In the genomic region with DNA sequence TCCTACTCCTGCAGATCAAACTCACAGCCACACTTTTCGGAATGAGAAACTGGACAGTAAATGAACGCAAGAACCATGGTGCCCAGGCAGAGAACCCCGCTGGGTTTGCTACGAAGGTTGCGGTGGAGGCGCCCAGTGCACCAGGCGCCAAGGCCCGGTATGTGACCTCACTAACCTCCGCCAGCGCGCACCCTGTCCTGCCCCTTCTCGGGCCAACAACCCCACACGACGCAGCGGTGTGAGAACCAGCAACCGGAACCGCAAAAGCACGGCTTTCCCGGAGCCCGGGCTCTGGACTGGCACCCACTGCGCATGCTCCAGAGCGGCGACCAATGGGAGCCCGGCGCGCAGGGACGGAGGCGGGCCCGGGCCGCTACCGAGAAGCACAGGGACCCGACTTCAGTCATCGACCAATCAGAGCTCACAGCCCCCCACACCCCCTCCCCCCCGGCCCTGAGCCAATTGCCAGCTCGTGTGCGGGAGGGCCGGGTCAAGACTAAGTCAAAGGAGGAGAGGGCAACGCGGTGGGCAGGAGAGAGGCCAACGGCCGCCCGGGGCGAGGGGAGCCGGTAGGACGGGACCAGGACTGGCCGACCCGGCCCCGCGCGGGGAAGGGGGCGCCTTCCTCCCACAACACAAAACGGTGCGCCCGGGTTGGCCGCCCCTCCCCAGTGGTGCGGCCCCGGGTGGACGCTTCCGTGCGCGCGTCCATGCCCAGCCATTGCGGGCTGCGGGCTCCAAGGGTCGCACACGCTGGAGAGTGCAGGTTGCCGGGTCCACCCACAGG, we compare ENCODE assay signal across 8 cellular contexts. TPM values are rescaled to one million over a fixed set of nuclear protein-coding genes. Genes with fewer than 3 reads are reported as not detected.
DNase-seq lines count a peak whose midpoint lies in the region; ATAC-seq and TF ChIP-seq lines count a peak whose summit lies in the region.

No MANE protein-coding gene starts in this region.

- peaks cover 17% of the 10 kb centered on the region for H3K4me1 Mint-ChIP-seq in activated T-cell treated with anti-CD3 and anti-CD28 coated beads, Interleukin-2, amount 50 U/mL, for 4 hours (ENCODE audit: low read depth)

- peak overlapping the region; percentile 69 for H3K4me2 ChIP-seq in PC-9

- H3K4me3 ChIP-seq in PC-9: peak overlapping the region; percentile 60
- H3K4me3 ChIP-seq in esophagus (ENCODE audit: low read depth in 1 of 2, low read length in 2 of 2): peak overlapping the region; percentile 48 to 79
- H3K4me3 ChIP-seq in muscle layer of duodenum (ENCODE audit: low read depth in 1 of 2, low read length in 2 of 2): peak overlapping the region; percentile 68 to 76

- no peaks in the 10 kb centered on the region for H3K79me2 ChIP-seq in PC-9 (ENCODE audit: low read depth)

- H4K20me1 ChIP-seq in PC-9 (ENCODE audit: insufficient read depth): no peaks in the 10 kb centered on the region

- peak overlapping the region; percentile 47 for H3K27ac ChIP-seq in PC-9
- H3K27ac ChIP-seq in esophagus (ENCODE audit: low read depth in 2 of 2, low read length in 1 of 2): peak overlapping the region; percentile 83 to 89
- H3K27ac ChIP-seq in muscle layer of duodenum (ENCODE audit: low read length): peak overlapping the region; percentile 69

- H3K36me3 ChIP-seq in PC-9 (ENCODE audit: low read depth) (no peaks in the 10 kb centered on the region), esophagus (ENCODE audit: control insufficient read depth in 2 of 2, insufficient read depth in 2 of 2, low read length in 1 of 2) (no peaks in the 10 kb centered on the region), muscle layer of duodenum (ENCODE audit: control insufficient read depth in 1 of 2, insufficient read depth in 2 of 2, low read length in 2 of 2) (no peaks in the 10 kb centered on the region)

- peak; percentile 92 for ATAC-seq in GM21737 (IDR thresholded peaks at IDR 0.05; ENCODE audit: unreplicated experiment)
- peak; percentile 94 to 97 for ATAC-seq in activated T-cell treated with anti-CD3 and anti-CD28 coated beads, Interleukin-2, amount 50 U/mL, for 4 hours

- CTCF ChIA-PET in PC-9 (lab: Charles Lee): interaction anchor here (0.6 kb wide), 1 partner anchor 367 kb away, joined by 13 read pairs; a partner anchor contains a TSS

- BruUV-seq in PC-9 (replicated peaks; lab: Mats Ljungman, UMichigan): no TSS peak

- intact Hi-C loops in PC-9 (cut with micrococcal nuclease; ENCODE audit: unreplicated experiment): no loop called here

- no peaks in the 10 kb centered on the region for H3F3A ChIP-seq in PC-9 (ENCODE audit: insufficient read depth, low read depth)

- H3K4me1 ChIP-seq in PC-9 (replicated peaks; ENCODE audit: insufficient read depth) (no peaks in the 10 kb centered on the region), esophagus (ENCODE audit: control insufficient read depth in 2 of 2, insufficient read depth in 2 of 2, low read length in 1 of 2) (peaks cover 0 to 2% of the 10 kb centered on the region in 2 donors), muscle layer of duodenum (ENCODE audit: control insufficient read depth in 1 of 2, insufficient read depth in 2 of 2, low read length in 2 of 2) (peaks cover 0 to 8% of the 10 kb centered on the region in 2 donors)

- H3K9me3 ChIP-seq in PC-9 (ENCODE audit: insufficient read depth, low read depth) (no peaks in the 10 kb centered on the region), esophagus (ENCODE audit: control insufficient read depth in 2 of 2, insufficient read depth in 1 of 2, low read depth in 1 of 2, low read length in 1 of 2) (peaks cover 0 to 2% of the 10 kb centered on the region in 2 donors), muscle layer of duodenum (ENCODE audit: control insufficient read depth in 1 of 2, low read length in 2 of 2) (no peaks in the 10 kb centered on the region)

- no peaks in the 10 kb centered on the region for H3K9me2 ChIP-seq in PC-9 (ENCODE audit: insufficient read depth)

- POLR2A ChIA-PET in PC-9 (lab: Charles Lee; ENCODE audit: unreplicated experiment): interaction anchor here (0.6 kb wide), 2 partner anchors 231 to 283 kb away, joined by 3 to 5 read pairs; no protein-coding TSS in a partner anchor

- H3K36me3 Mint-ChIP-seq in activated T-cell treated with anti-CD3 and anti-CD28 coated beads, Interleukin-2, amount 50 U/mL, for 4 hours (ENCODE audit: insufficient read depth): no peaks in the 10 kb centered on the region

- H3K27me3 Mint-ChIP-seq in activated T-cell treated with anti-CD3 and anti-CD28 coated beads, Interleukin-2, amount 50 U/mL, for 4 hours (ENCODE audit: low read depth): no peaks in the 10 kb centered on the region

- DNase-seq in DMS53 treated with DMSO at 0.1 percent for 48 hours (lab: John Stamatoyannopoulos, UW; ENCODE audit: unreplicated experiment) (peak; percentile 85), KG1 (lab: John Stamatoyannopoulos, UW) (peak; percentile 27), PC-9 (peak; percentile 75 to 80)
- DNase-seq in activated T-cell treated with anti-CD3 and anti-CD28 coated beads, Interleukin-2, amount 50 U/mL, for 4 hours: peak; percentile 83
- DNase-seq in stimulated activated CD8-positive, alpha-beta memory T cell treated with anti-CD3 and anti-CD28 coated beads, Interleukin-7, amount 100 ng/mL, for 24 hours (ENCODE audit: low read depth): peak; percentile 72

- peak overlapping the region; percentile 89 for H3K4me3 Mint-ChIP-seq in activated T-cell treated with anti-CD3 and anti-CD28 coated beads, Interleukin-2, amount 50 U/mL, for 4 hours

- TF ChIP-seq CTCF in PC-9 (conservative IDR thresholded peaks at IDR 0.05): no peak

- H3K9me3 Mint-ChIP-seq in activated T-cell treated with anti-CD3 and anti-CD28 coated beads, Interleukin-2, amount 50 U/mL, for 4 hours: no peaks in the 10 kb centered on the region

- H3K27me3 ChIP-seq in PC-9 (ENCODE audit: insufficient read depth, low read depth): no peaks in the 10 kb centered on the region
- no peaks in the 10 kb centered on the region for H3K27me3 ChIP-seq in esophagus (ENCODE audit: control insufficient read depth in 1 of 2, insufficient read depth in 2 of 2, low read length in 2 of 2)
- H3K27me3 ChIP-seq in muscle layer of duodenum (ENCODE audit: low read depth, low read length): no peaks in the 10 kb centered on the region

- H2AFZ ChIP-seq in PC-9: peak overlapping the region; percentile 74

- WGBS in esophagus, 2 donors: 0 to 38% methylated on average over 51 to 67 of the region's 67 CpGs

RNA-seq across cellular contexts. Expression of a gene that starts 7.3 kb away (rescaled TPM):
- total RNA-seq in PC-9 (2021): 0.22 TPM in 1 of 2 replicates, not detected in the other
- 10 to 100 TPM; 83.3 to 86.5 (median 86.2) TPM for total RNA-seq in activated T-cell treated with anti-CD3 and anti-CD28 coated beads, Interleukin-2, amount 50 U/mL, for 4 hours
- 1 to 10 TPM; 1.7 to 1.8 TPM for polyA plus RNA-seq in esophagus

RNA-seq across cellular contexts. Expression of a gene that starts 20.2 kb away (rescaled TPM):
- 10.5 and 11.7 TPM in 2 replicates for total RNA-seq in PC-9 (2021)
- 10 to 100 TPM; 21.2 to 25.5 (median 23.2) TPM for total RNA-seq in activated T-cell treated with anti-CD3 and anti-CD28 coated beads, Interleukin-2, amount 50 U/mL, for 4 hours
- 1 to 10 TPM; 5.6 to 5.8 TPM for polyA plus RNA-seq in esophagus

Comparison
In these comparisons a context has a peak if more than half of its experiments do, and no peak if none do; other contexts are left out.
1. Peak in every context shown above with its lines: DNase-seq, ATAC-seq, H3K4me3 ChIP-seq and H3K27ac ChIP-seq.
2. DNase-seq: peak in every context shown above with its lines; median percentile 85 in DMS53 treated with DMSO at 0.1 percent for 48 hours; 83 in activated T-cell treated with anti-CD3 and anti-CD28 coated beads, Interleukin-2, amount 50 U/mL, for 4 hours; 78 in PC-9; 72 in stimulated activated CD8-positive, alpha-beta memory T cell treated with anti-CD3 and anti-CD28 coated beads, Interleukin-7, amount 100 ng/mL, for 24 hours; 27 in KG1.
3. RNA of a gene that starts 7.3 kb away (total RNA-seq): 83.3 to 86.5 TPM in activated T-cell treated with anti-CD3 and anti-CD28 coated beads, Interleukin-2, amount 50 U/mL, for 4 hours; 0.22 TPM in PC-9; every median in the first group is over 10 times any median in the second.